15 cellular contexts compared by ENCODE assay signal in genomic region chr7:112433289-112433688, GRCh38.
"Had no signal": no experiment of that assay in that cellular context is flagged by ENCODE, and none has a peak within 500 bp of the region (broad histone marks: within the 10 kb centered on the region; RNA-seq: fewer than 3 reads in every experiment).

No MANE protein-coding gene starts in this region.

- H3K27ac ChIP-seq: heart right ventricle, left lung, psoas muscle, transverse colon had no signal

- H3K36me3 ChIP-seq: heart right ventricle, left lung, transverse colon had no signal

- H3K9me3 ChIP-seq: heart right ventricle, left lung, psoas muscle, transverse colon had no signal

- H3K4me1 ChIP-seq: heart right ventricle, left lung, transverse colon had no signal

- DNase-seq: activated CD4-positive, alpha-beta T cell treated with anti-CD3 and anti-CD28 coated beads, Interleukin-2, amount 50 U/mL, for 4 hours; activated CD8-positive, alpha-beta memory T cell treated with anti-CD3 and anti-CD28 coated beads, Interleukin-2, amount 10 ng/mL, durations not matched to agents 7 days and 5 days; activated effector memory CD4-positive, alpha-beta T cell treated with anti-CD3 and anti-CD28 coated beads, Interleukin-2, amount 50 U/mL, for 16 hours; activated naive CD8-positive, alpha-beta T cell treated with anti-CD3 and anti-CD28 coated beads for 36 hours; activated T-cell treated with anti-CD3 and anti-CD28 coated beads, Interleukin-2, amount 50 U/mL, for 4 hours; heart right ventricle; left lung; psoas muscle; stimulated activated CD4-positive, alpha-beta T cell treated with anti-CD3 and anti-CD28 coated beads, Interleukin-2, amount 100 ng/mL, for 24 hours; stimulated activated naive CD4-positive, alpha-beta T cell; substantia nigra; T-helper 2 cell; transverse colon had no signal

- H3K27me3 ChIP-seq: heart right ventricle, left lung, transverse colon had no signal

- H3K4me3 ChIP-seq: heart right ventricle, left lung, psoas muscle, transverse colon had no signal

- ATAC-seq: activated CD4-positive, CD25-positive, alpha-beta regulatory T cell treated with anti-CD3 and anti-CD28 coated beads, Interleukin-2, amount 50 U/mL, for 24 hours; activated CD8-positive, alpha-beta memory T cell treated with anti-CD3 and anti-CD28 coated beads, Interleukin-2, amount 10 ng/mL, durations not matched to agents 7 days and 5 days; activated T-cell treated with anti-CD3 and anti-CD28 coated beads, Interleukin-2, amount 50 U/mL, for 4 hours; heart right ventricle; left lung; psoas muscle; sciatic nerve had no signal
